8 cellular contexts compared by ENCODE assay signal in genomic region chr1:204746838-204747442, GRCh38.
DNase-seq lines count a peak whose midpoint lies in the region; ATAC-seq and TF ChIP-seq lines count a peak whose summit lies in the region.

No MANE protein-coding gene starts in this region.

- peak; percentile 85 for ATAC-seq in naive thymus-derived CD4-positive, alpha-beta T cell
- no peak for ATAC-seq in thoracic aorta (ENCODE audit: insufficient number of reproducible peaks, low FRiP score, low read depth)
- ATAC-seq in HG02970 (IDR thresholded peaks at IDR 0.05; ENCODE audit: low FRiP score, unreplicated experiment), result no peak

- H3K9me3 ChIP-seq in naive thymus-derived CD4-positive, alpha-beta T cell (ENCODE audit: control insufficient read depth in 2 of 3, low read length in 3 of 3), result no peaks in the 10 kb centered on the region
- no peaks in the 10 kb centered on the region for H3K9me3 ChIP-seq in thoracic aorta

- no peak overlapping the region for H3K4me3 Mint-ChIP-seq in naive thymus-derived CD4-positive, alpha-beta T cell

- H3K36me3 ChIP-seq in naive thymus-derived CD4-positive, alpha-beta T cell (ENCODE audit: control insufficient read depth in 2 of 3, insufficient read depth in 3 of 3, low read length in 3 of 3), result no peaks in the 10 kb centered on the region
- H3K36me3 ChIP-seq in thoracic aorta, result no peaks in the 10 kb centered on the region

- H3K27ac ChIP-seq in naive thymus-derived CD4-positive, alpha-beta T cell (ENCODE audit: low read depth, low read length), result no peak overlapping the region
- H3K27ac ChIP-seq in thoracic aorta, result no peak overlapping the region

- TF ChIP-seq CTCF in GM13977 (IDR thresholded peaks at IDR 0.05; ENCODE audit: extremely low read depth, insufficient read depth, missing control alignments) (peak; percentile 85), epithelial cell of esophagus (IDR thresholded peaks at IDR 0.05; ENCODE audit: insufficient read depth, low read depth, low read length, missing control alignments) (peak; percentile 98), thoracic aorta (IDR thresholded peaks at IDR 0.05) (peak; percentile 81)

- peaks cover 0 to 4% (median 0%) of the 10 kb centered on the region in 7 donors for H3K4me1 Mint-ChIP-seq in naive thymus-derived CD4-positive, alpha-beta T cell

- no peaks in the 10 kb centered on the region for H3K36me3 Mint-ChIP-seq in naive thymus-derived CD4-positive, alpha-beta T cell

- peak; percentile 54 for DNase-seq in ACHN
- peak; percentile 50 for DNase-seq in GM13977 (ENCODE audit: low spot score)
- DNase-seq in NCI-H460 (ENCODE audit: extremely low read depth, low read depth), result peak; percentile 63
- peak; percentile 41 to 43 for DNase-seq in activated CD4-positive, alpha-beta T cell treated with anti-CD3 and anti-CD28 coated beads, Interleukin-2, amount 50 U/mL, for 4 hours
- DNase-seq in epithelial cell of esophagus (ENCODE audit: low read depth), result peak; percentile 59
- DNase-seq in naive thymus-derived CD4-positive, alpha-beta T cell, result peak; percentile 16 to 60 (median 45)
- no peak for DNase-seq in thoracic aorta (ENCODE audit: low spot score)

- intact Hi-C loops in naive thymus-derived CD4-positive, alpha-beta T cell (cut with micrococcal nuclease), result no loop called here

- H3K4me3 ChIP-seq in epithelial cell of esophagus (ENCODE audit: low read length) (no peak overlapping the region), thoracic aorta (no peak overlapping the region)
- no peak overlapping the region for H3K4me3 ChIP-seq in naive thymus-derived CD4-positive, alpha-beta T cell (ENCODE audit: low read length)

- POLR2A ChIA-PET in naive thymus-derived CD4-positive, alpha-beta T cell (lab: Charles Lee), result no interaction called here

- H3K27me3 Mint-ChIP-seq in naive thymus-derived CD4-positive, alpha-beta T cell, result peaks cover 9 to 33% (median 20%) of the 10 kb centered on the region in 5 donors

- H3K27ac Mint-ChIP-seq in naive thymus-derived CD4-positive, alpha-beta T cell, result no peak overlapping the region

- no peaks in the 10 kb centered on the region for H3K9me3 Mint-ChIP-seq in naive thymus-derived CD4-positive, alpha-beta T cell

- in situ Hi-C loops in ACHN (cut with HindIII; ENCODE audit: low pct_ligation_motif_present, low pct_unique_long_range_greater_than_20kb, low sequenced_read_pairs), result no loop called here
- in situ Hi-C loops in GM13977 (cut with MboI; ENCODE audit: low pct_unique_long_range_greater_than_20kb, low sequenced_read_pairs, unreplicated experiment), result no loop called here

- CTCF ChIA-PET in naive thymus-derived CD4-positive, alpha-beta T cell (lab: Charles Lee), result interaction anchor here (0.7 to 1.5 kb wide), 5 partner anchors 12 to 711 kb away, joined by 3 to 6 read pairs (median 3); no protein-coding TSS in a partner anchor

- H3K27me3 ChIP-seq in naive thymus-derived CD4-positive, alpha-beta T cell (ENCODE audit: control insufficient read depth in 2 of 2, insufficient read depth in 2 of 2, low read length in 2 of 2), result peaks cover 0 to 3% of the 10 kb centered on the region in 2 donors
- no peaks in the 10 kb centered on the region for H3K27me3 ChIP-seq in thoracic aorta (replicated peaks; ENCODE audit: insufficient read depth)

- H3K4me1 ChIP-seq in naive thymus-derived CD4-positive, alpha-beta T cell (ENCODE audit: control insufficient read depth in 2 of 2, insufficient read depth in 2 of 2, low read length in 2 of 2), result no peaks in the 10 kb centered on the region
- H3K4me1 ChIP-seq in thoracic aorta (ENCODE audit: control insufficient read depth in 1 of 2, low read depth in 2 of 2), result no peaks in the 10 kb centered on the region
